22 cellular contexts compared by ENCODE assay signal in genomic region chr10:104130041-104130440, GRCh38. TPM values are rescaled to one million over a fixed set of nuclear protein-coding genes. Genes with fewer than 3 reads are reported as not detected.
DNase-seq lines count a peak whose midpoint lies in the region; ATAC-seq and TF ChIP-seq lines count a peak whose summit lies in the region.
"Had no signal": no experiment of that assay in that cellular context is flagged by ENCODE, and none has a peak within 500 bp of the region (broad histone marks: within the 10 kb centered on the region; RNA-seq: fewer than 3 reads in every experiment).

No MANE protein-coding gene starts in this region.

- H4K20me1 ChIP-seq in IMR-90 (ENCODE audit: insufficient read depth, low read length), result no peaks in the 10 kb centered on the region
- H4K20me1 ChIP-seq: BLaER1 had no signal

- H2AK5ac ChIP-seq in IMR-90 (ENCODE audit: low read depth, low read length), result no peak overlapping the region

- no peak overlapping the region for H3K4ac ChIP-seq in IMR-90 (ENCODE audit: low read depth, low read length)

- no CpG with 5 or more reads among the region's 3 CpGs for WGBS in IMR-90 (ENCODE audit: extremely low coverage in 2 of 2, insufficient read length in 1 of 2), 2 experiments

- H3K27ac Mint-ChIP-seq in activated T-cell treated with anti-CD3 and anti-CD28 coated beads, Interleukin-2, amount 50 U/mL, for 72 hours, result peak overlapping the region; percentile 49
- H3K27ac Mint-ChIP-seq in activated CD4-positive, alpha-beta T cell treated with anti-CD3 and anti-CD28 coated beads, Interleukin-2, amount 10 ng/mL, durations not matched to agents 7 days and 5 days, result no peak overlapping the region
- H3K27ac Mint-ChIP-seq: CD8-positive, alpha-beta T cell had no signal

- no peak overlapping the region for H3K4me3 ChIP-seq in IMR-90 (ENCODE audit: insufficient read depth, low read depth, low read length)
- H3K4me3 ChIP-seq in adipocyte (ENCODE audit: low read length), result no peak overlapping the region
- H3K4me3 ChIP-seq: BLaER1, GM12878, HAP-1 had no signal

- DNase-seq in activated T-cell treated with anti-CD3 and anti-CD28 coated beads, Interleukin-2, amount 50 U/mL, for 72 hours, result no peak
- no peak for DNase-seq in activated T-cell treated with anti-CD3 and anti-CD28 coated beads, Interleukin-2, amount 50 U/mL, for 1 hour
- DNase-seq in IMR-90, result no peak
- peak; percentile 35 for DNase-seq in adipocyte (ENCODE audit: low read depth)
- DNase-seq in RPMI8226, result no peak
- no peak for DNase-seq in COLO668 (lab: John Stamatoyannopoulos, UW; ENCODE audit: unreplicated experiment)
- no peak for DNase-seq in activated CD4-positive, alpha-beta T cell treated with anti-CD3 and anti-CD28 coated beads, Interleukin-2, amount 10 ng/mL, durations not matched to agents 7 days and 5 days
- DNase-seq: CD8-positive, alpha-beta T cell; COR-L47; DMS 273 treated with DMSO at 0.1 percent for 48 hours; DMS53; DND-41; EL; Karpas-422; KBM-7 had no signal

- peaks cover 0 to 3% of the 10 kb centered on the region in 2 donors for H3K36me3 Mint-ChIP-seq in activated T-cell treated with anti-CD3 and anti-CD28 coated beads, Interleukin-2, amount 50 U/mL, for 72 hours (ENCODE audit: insufficient read depth in 2 of 2)
- H3K36me3 Mint-ChIP-seq in activated CD4-positive, alpha-beta T cell treated with anti-CD3 and anti-CD28 coated beads, Interleukin-2, amount 10 ng/mL, durations not matched to agents 7 days and 5 days (ENCODE audit: low read depth), result peaks cover 13% of the 10 kb centered on the region

- H2BK15ac ChIP-seq in IMR-90 (ENCODE audit: low read depth, low read length), result no peak overlapping the region

- intact Hi-C loops in IMR-90 (cut with micrococcal nuclease), result no loop called here

- H3K4me1 ChIP-seq in IMR-90 (ENCODE audit: control insufficient read depth, insufficient read depth, low read length) (no peaks in the 10 kb centered on the region), adipocyte (ENCODE audit: control insufficient read depth, insufficient read depth, low read length) (peaks cover 11% of the 10 kb centered on the region)
- H3K4me1 ChIP-seq: BLaER1, HAP-1 had no signal

- no peak overlapping the region for H4K8ac ChIP-seq in IMR-90 (ENCODE audit: low read depth in 2 of 2, low read length in 2 of 2)

- no peak overlapping the region for H3K23ac ChIP-seq in IMR-90 (ENCODE audit: low read depth, low read length)

- TF ChIP-seq CTCF in IMR-90 (conservative IDR thresholded peaks at IDR 0.05; ENCODE audit: low read depth, low read length), result no peak

- no peak for TF ChIP-seq POLR2A in IMR-90 (IDR thresholded peaks at IDR 0.05; ENCODE audit: low read depth, low read length)

- ATAC-seq in activated T-cell treated with anti-CD3 and anti-CD28 coated beads, Interleukin-2, amount 50 U/mL, for 72 hours (replicated peaks in 1 of 2), result no peak
- no peak for ATAC-seq in IMR-90 (ENCODE audit: low read depth)
- ATAC-seq: CD8-positive, alpha-beta T cell; GM12878 had no signal

- H2BK120ac ChIP-seq in IMR-90 (ENCODE audit: low read depth, low read length), result no peak overlapping the region

- H3K9me3 ChIP-seq in IMR-90 (ENCODE audit: control insufficient read depth, insufficient read depth, low read length), result no peaks in the 10 kb centered on the region
- H3K9me3 ChIP-seq in adipocyte (ENCODE audit: control insufficient read depth, low read length), result no peaks in the 10 kb centered on the region
- H3K9me3 ChIP-seq: BLaER1, HAP-1 had no signal

- H3K9ac ChIP-seq in IMR-90 (ENCODE audit: low read depth, low read length) (no peak overlapping the region), adipocyte (ENCODE audit: low read length) (peak overlapping the region; percentile 41)
- H3K9ac ChIP-seq: BLaER1 had no signal

- no peak overlapping the region for H3K27ac ChIP-seq in IMR-90 (ENCODE audit: insufficient read depth, low read length)
- H3K27ac ChIP-seq: 22Rv1, BLaER1 had no signal

- H3K4me3 Mint-ChIP-seq in activated T-cell treated with anti-CD3 and anti-CD28 coated beads, Interleukin-2, amount 50 U/mL, for 72 hours, result no peak overlapping the region
- H3K4me3 Mint-ChIP-seq in activated CD4-positive, alpha-beta T cell treated with anti-CD3 and anti-CD28 coated beads, Interleukin-2, amount 10 ng/mL, durations not matched to agents 7 days and 5 days, result no peak overlapping the region
- H3K4me3 Mint-ChIP-seq: CD14-positive monocyte; CD8-positive, alpha-beta T cell had no signal

- no peak overlapping the region for H3K18ac ChIP-seq in IMR-90 (ENCODE audit: low read depth, low read length)

- no peak overlapping the region for H2BK20ac ChIP-seq in IMR-90 (ENCODE audit: low read depth, low read length)

- no peak overlapping the region for H2AK9ac ChIP-seq in IMR-90 (replicated peaks; ENCODE audit: low read depth, low read length, poor library complexity)

- no peak overlapping the region for H4K5ac ChIP-seq in IMR-90 (ENCODE audit: low read depth, low read length)

- H3K14ac ChIP-seq in IMR-90 (replicated peaks; ENCODE audit: low read depth, low read length), result no peak overlapping the region

- H3K9me3 Mint-ChIP-seq in activated T-cell treated with anti-CD3 and anti-CD28 coated beads, Interleukin-2, amount 50 U/mL, for 72 hours, result no peaks in the 10 kb centered on the region
- no peaks in the 10 kb centered on the region for H3K9me3 Mint-ChIP-seq in activated CD4-positive, alpha-beta T cell treated with anti-CD3 and anti-CD28 coated beads, Interleukin-2, amount 10 ng/mL, durations not matched to agents 7 days and 5 days
- H3K9me3 Mint-ChIP-seq: CD14-positive monocyte; CD8-positive, alpha-beta T cell had no signal

- peaks cover 18% of the 10 kb centered on the region for H3K4me1 Mint-ChIP-seq in activated T-cell treated with anti-CD3 and anti-CD28 coated beads, Interleukin-2, amount 50 U/mL, for 72 hours (ENCODE audit: low read depth)
- peaks cover 7% of the 10 kb centered on the region for H3K4me1 Mint-ChIP-seq in activated CD4-positive, alpha-beta T cell treated with anti-CD3 and anti-CD28 coated beads, Interleukin-2, amount 10 ng/mL, durations not matched to agents 7 days and 5 days

- H3K4me2 ChIP-seq in IMR-90 (ENCODE audit: low read depth, low read length), result no peak overlapping the region
- H3K4me2 ChIP-seq: BLaER1 had no signal

- no TSS peak for BruUV-seq in IMR-90 (replicated peaks; lab: Mats Ljungman, UMichigan)

- peaks cover 11% of the 10 kb centered on the region for H3K27me3 Mint-ChIP-seq in activated T-cell treated with anti-CD3 and anti-CD28 coated beads, Interleukin-2, amount 50 U/mL, for 72 hours (ENCODE audit: low read depth)
- H3K27me3 Mint-ChIP-seq in activated CD4-positive, alpha-beta T cell treated with anti-CD3 and anti-CD28 coated beads, Interleukin-2, amount 10 ng/mL, durations not matched to agents 7 days and 5 days, result peaks cover 21% of the 10 kb centered on the region

- H2AFZ ChIP-seq in IMR-90 (replicated peaks; ENCODE audit: low read length, poor library complexity), result no peak overlapping the region

- CTCF ChIA-PET in IMR-90 (lab: Yijun Ruan, JAX), result no interaction called here
- CTCF ChIA-PET in activated CD4-positive, alpha-beta T cell treated with anti-CD3 and anti-CD28 coated beads, Interleukin-2, amount 10 ng/mL, durations not matched to agents 7 days and 5 days (lab: Charles Lee), result interaction anchor here (1.1 kb wide), 1 partner anchor 9 kb away, joined by 3 read pairs; the partner anchor contains the start of gene SFR1

- in situ Hi-C loops in IMR-90 (cut with MboI; ENCODE audit: low sequenced_read_pairs), result no loop called here

- no peak overlapping the region for H4K91ac ChIP-seq in IMR-90 (ENCODE audit: insufficient read depth, low read depth, low read length)

- POLR2A ChIA-PET in IMR-90 (lab: Charles Lee; ENCODE audit: unreplicated experiment), result no interaction called here
- POLR2A ChIA-PET in activated CD4-positive, alpha-beta T cell treated with anti-CD3 and anti-CD28 coated beads, Interleukin-2, amount 10 ng/mL, durations not matched to agents 7 days and 5 days (lab: Charles Lee), result no interaction called here

- no peaks in the 10 kb centered on the region for H3K79me1 ChIP-seq in IMR-90 (ENCODE audit: low read depth in 1 of 2, low read length in 2 of 2)

- dilution Hi-C loops in IMR-90 (cut with HindIII; ENCODE audit: low sequenced_read_pairs, unreplicated experiment), result no loop called here

- H3K56ac ChIP-seq in IMR-90 (ENCODE audit: extremely low read depth, insufficient read depth, low read length), result no peak overlapping the region

- H3K27me3 ChIP-seq in IMR-90 (ENCODE audit: control insufficient read depth, insufficient read depth, low read length), result peaks cover 4% of the 10 kb centered on the region
- no peaks in the 10 kb centered on the region for H3K27me3 ChIP-seq in adipocyte (replicated peaks; ENCODE audit: control insufficient read depth, insufficient read depth, low read length)
- H3K27me3 ChIP-seq: BLaER1 had no signal

- no peak for TF ChIP-seq RAD21 in IMR-90 (IDR thresholded peaks at IDR 0.05; ENCODE audit: low read length)

- no peaks in the 10 kb centered on the region for H3K36me3 ChIP-seq in IMR-90 (ENCODE audit: control insufficient read depth, insufficient read depth, low read length)
- no peaks in the 10 kb centered on the region for H3K36me3 ChIP-seq in adipocyte (ENCODE audit: control insufficient read depth, insufficient read depth, low read length, severe bottlenecking)
- H3K36me3 ChIP-seq: HAP-1 had no signal

- no peak overlapping the region for H2BK5ac ChIP-seq in IMR-90 (ENCODE audit: low read depth, low read length, poor library complexity, severe bottlenecking)

- H3K9me1 ChIP-seq in IMR-90 (ENCODE audit: insufficient read depth, low read length), result no peaks in the 10 kb centered on the region

TF ChIP-seq in IMR-90, 13 proteins besides CTCF, POLR2A, EP300 and RAD21:
- TF ChIP-seq MAFK (IDR thresholded peaks at IDR 0.05; ENCODE audit: low read depth, low read length) (no peak), CEBPB (IDR thresholded peaks at IDR 0.05; ENCODE audit: low read depth, low read length) (peak; percentile 16; the same call in 1 of the 2 replicates)

RNA-seq across cellular contexts. Expression of gene SFR1, which starts 8.1 kb away (rescaled TPM):
- total RNA-seq in activated T-cell treated with anti-CD3 and anti-CD28 coated beads, Interleukin-2, amount 50 U/mL, for 72 hours, result 10 to 100 TPM; 16.0 to 16.3 TPM
- 1.6 and 5.6 TPM in 2 replicates for total RNA-seq in IMR-90 (2012; rRNA removed)
- 2.0 and 2.3 TPM in 2 replicates for polyA plus RNA-seq in IMR-90 (2012; rRNA removed)
- 0.42 and 1.0 TPM in 2 replicates for polyA plus RNA-seq in IMR-90 (2012; cell fraction: cytosol; rRNA removed)
- 0.08 and 1.3 TPM in 2 replicates for polyA plus RNA-seq in IMR-90 (2012; cell fraction: nucleus; rRNA removed; ENCODE audit: low replicate concordance)
- total RNA-seq in activated CD4-positive, alpha-beta T cell treated with anti-CD3 and anti-CD28 coated beads, Interleukin-2, amount 10 ng/mL, durations not matched to agents 7 days and 5 days, result 10 to 100 TPM; 13.6 to 16.1 TPM

RNA-seq across cellular contexts. Expression of gene COL17A1, which starts 44.4 kb away (rescaled TPM):
- not detected for total RNA-seq in activated T-cell treated with anti-CD3 and anti-CD28 coated beads, Interleukin-2, amount 50 U/mL, for 72 hours
- 0.18 and 0.83 TPM in 2 replicates for total RNA-seq in IMR-90 (2012; rRNA removed)
- polyA plus RNA-seq in IMR-90 (2012; rRNA removed), result 0.14 and 0.32 TPM in 2 replicates
- polyA plus RNA-seq in IMR-90 (2012; cell fraction: cytosol; rRNA removed), result 0.11 TPM in 2 replicates
- 0.60 and 0.83 TPM in 2 replicates for polyA plus RNA-seq in IMR-90 (2012; cell fraction: nucleus; rRNA removed; ENCODE audit: low replicate concordance)
- not detected for total RNA-seq in activated CD4-positive, alpha-beta T cell treated with anti-CD3 and anti-CD28 coated beads, Interleukin-2, amount 10 ng/mL, durations not matched to agents 7 days and 5 days
- total RNA-seq: A673; CD8-positive, alpha-beta T cell; GM12878 had no signal
- polyA plus RNA-seq: AG04450, CD14-positive monocyte had no signal
